In the genomic region with DNA sequence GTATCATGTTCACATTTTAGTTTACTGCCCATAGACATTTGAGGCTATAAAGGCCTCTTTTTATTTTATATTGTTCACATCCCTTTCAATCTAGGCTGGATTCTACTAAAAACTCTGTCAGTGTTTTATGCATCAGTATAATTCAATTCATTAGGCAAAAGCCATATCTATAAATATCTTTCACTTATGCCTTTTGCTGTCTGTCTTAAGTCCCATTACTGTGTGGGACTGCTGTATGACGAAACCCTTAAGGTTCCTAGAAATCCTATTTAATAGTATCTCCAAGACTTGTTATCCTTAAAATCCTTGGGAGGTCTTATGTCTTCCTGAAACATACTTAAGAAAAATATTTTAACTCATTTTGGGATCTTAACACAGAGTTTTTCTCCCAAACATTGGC, we compare ENCODE assay signal across 27 cellular contexts.
"Had no signal": no experiment of that assay in that cellular context is flagged by ENCODE, and none has a peak within 500 bp of the region (broad histone marks: within the 10 kb centered on the region; RNA-seq: fewer than 3 reads in every experiment).

No MANE protein-coding gene starts in this region.

- H2AFZ ChIP-seq: neural progenitor cell, parathyroid adenoma had no signal

- H3K4me2 ChIP-seq: neural progenitor cell had no signal

- H3K4me3 ChIP-seq: neural progenitor cell, ovary, psoas muscle, right lobe of liver, sigmoid colon, suprapubic skin, testis, tibial artery, transverse colon, upper lobe of right lung, uterus had no signal

- H3K9ac ChIP-seq: neural progenitor cell, parathyroid adenoma had no signal

- ATAC-seq: naive thymus-derived CD4-positive, alpha-beta T cell; natural killer cell; psoas muscle; right cardiac atrium; right lobe of liver; stimulated activated memory B cell treated with anti-CD40 and anti-IgM and Interleukin-4, amounts not matched to agents 10 μg/mL and 1 μg/mL and 100 μg/mL, for 72 hours; stimulated activated naive CD8-positive, alpha-beta T cell treated with anti-CD3 and anti-CD28 coated beads, Interleukin-15, amount 100 ng/mL, for 72 hours; stimulated activated naive CD8-positive, alpha-beta T cell treated with anti-CD3 and anti-CD28 coated beads, Interleukin-15, Interleukin-2, amounts not matched to agents 100 U/mL and 50 U/mL, for 24 hours; upper lobe of right lung had no signal

- H3K4me1 ChIP-seq: neural progenitor cell, parathyroid adenoma, psoas muscle, right lobe of liver, sigmoid colon, suprapubic skin, testis, transverse colon, upper lobe of right lung, uterus had no signal

- H3K9me3 ChIP-seq: ovary, psoas muscle, right lobe of liver, sigmoid colon, suprapubic skin, testis, tibial artery, transverse colon, upper lobe of right lung, uterus had no signal

- H3K79me2 ChIP-seq: parathyroid adenoma had no signal

- DNase-seq: naive thymus-derived CD4-positive, alpha-beta T cell; natural killer cell; occipital lobe; ovary; posterior cingulate gyrus; psoas muscle; right cardiac atrium; right lobe of liver; sigmoid colon; small intestine; stimulated activated CD4-positive, alpha-beta T cell treated with anti-CD3 and anti-CD28 coated beads, Interleukin-15, amount 100 ng/mL, for 24 hours; stimulated activated CD4-positive, alpha-beta T cell treated with anti-CD3 and anti-CD28 coated beads, Interleukin-4, amount 100 ng/mL, for 1 hour; stimulated activated CD4-positive, alpha-beta T cell treated with anti-CD3 and anti-CD28 coated beads, Interleukin-4, amount 100 ng/mL, for 4 hours; stimulated activated CD8-positive, alpha-beta memory T cell treated with anti-CD3 and anti-CD28 coated beads, Interleukin-4, amount 100 ng/mL, for 48 hours; stimulated activated naive CD4-positive, alpha-beta T cell; stimulated activated naive CD8-positive, alpha-beta T cell treated with anti-CD3 and anti-CD28 coated beads, Interleukin-15, amount 100 ng/mL, for 72 hours; stimulated activated naive CD8-positive, alpha-beta T cell treated with anti-CD3 and anti-CD28 coated beads, Interleukin-15, Interleukin-2, amounts not matched to agents 100 U/mL and 50 U/mL, for 24 hours; substantia nigra; testis; tibial artery; transverse colon; upper lobe of right lung; uterus had no signal

- H3K36me3 ChIP-seq: neural progenitor cell, ovary, right lobe of liver, sigmoid colon, suprapubic skin, tibial artery, transverse colon, upper lobe of right lung, uterus had no signal

- H3K27ac ChIP-seq: neural progenitor cell, ovary, parathyroid adenoma, psoas muscle, right lobe of liver, sigmoid colon, suprapubic skin, testis, tibial artery, transverse colon, upper lobe of right lung, uterus had no signal

- H3K27me3 ChIP-seq: neural progenitor cell, ovary, right lobe of liver, sigmoid colon, suprapubic skin, testis, tibial artery, transverse colon, upper lobe of right lung, uterus had no signal
